ENCODE assay signal across 13 cellular contexts in genomic region chr9:121272401-121272948, GRCh38. TPM values are rescaled to one million over a fixed set of nuclear protein-coding genes. Genes with fewer than 3 reads are reported as not detected.
DNase-seq lines count a peak whose midpoint lies in the region; ATAC-seq and TF ChIP-seq lines count a peak whose summit lies in the region.
"Had no signal": no experiment of that assay in that cellular context is flagged by ENCODE, and none has a peak within 500 bp of the region (broad histone marks: within the 10 kb centered on the region; RNA-seq: fewer than 3 reads in every experiment).

No MANE protein-coding gene starts in this region.

- ATAC-seq in IMR-90 (ENCODE audit: low read depth), result no peak

- H3K9me3 Mint-ChIP-seq in chondrocyte (ENCODE audit: low read depth), result no peaks in the 10 kb centered on the region
- no peaks in the 10 kb centered on the region for H3K9me3 Mint-ChIP-seq in activated CD4-positive, alpha-beta memory T cell treated with anti-CD3 and anti-CD28 coated beads, Interleukin-2, amount 10 ng/mL, durations not matched to agents 7 days and 5 days
- H3K9me3 Mint-ChIP-seq: CD8-positive, alpha-beta memory T cell; endodermal cell had no signal

- no peak overlapping the region for H3K4me3 ChIP-seq in IMR-90 (ENCODE audit: insufficient read depth, low read depth, low read length)
- H3K4me3 ChIP-seq in muscle layer of duodenum (ENCODE audit: low read depth in 1 of 2, low read length in 2 of 2), result peak overlapping the region; percentile 30 to 49
- no peak overlapping the region for H3K4me3 ChIP-seq in suprapubic skin

- H2AK9ac ChIP-seq in IMR-90 (replicated peaks; ENCODE audit: low read depth, low read length, poor library complexity), result peak overlapping the region; percentile 28

- peak overlapping the region; percentile 24 for H4K5ac ChIP-seq in IMR-90 (ENCODE audit: low read depth, low read length)

- in situ Hi-C loops in IMR-90 (cut with MboI; ENCODE audit: low sequenced_read_pairs), result no loop called here

- peak overlapping the region; percentile 3 for H3K18ac ChIP-seq in IMR-90 (ENCODE audit: low read depth, low read length)

- H3K36me3 ChIP-seq in IMR-90 (ENCODE audit: control insufficient read depth, insufficient read depth, low read length) (peaks cover 2% of the 10 kb centered on the region; the same call in 1 of the 2 replicates), muscle layer of duodenum (ENCODE audit: control insufficient read depth in 1 of 2, insufficient read depth in 2 of 2, low read length in 2 of 2) (peaks cover 6 to 8% of the 10 kb centered on the region in 2 donors), suprapubic skin (no peaks in the 10 kb centered on the region)

- H3K23ac ChIP-seq in IMR-90 (ENCODE audit: low read depth, low read length), result peak overlapping the region; percentile 76

- H4K8ac ChIP-seq in IMR-90 (ENCODE audit: low read depth in 2 of 2, low read length in 2 of 2), result peak overlapping the region; percentile 38 to 50; a peak in 2 of 4 replicates

- H3K9ac ChIP-seq in IMR-90 (ENCODE audit: low read depth, low read length), result peak overlapping the region; percentile 6

- H4K91ac ChIP-seq in IMR-90 (ENCODE audit: insufficient read depth, low read depth, low read length), result peak overlapping the region; percentile 81

- peak overlapping the region; percentile 53; the same call in 1 of the 2 replicates for H2BK20ac ChIP-seq in IMR-90 (ENCODE audit: low read depth, low read length)

- H2AFZ ChIP-seq in IMR-90 (replicated peaks; ENCODE audit: low read length, poor library complexity), result peak overlapping the region; percentile 52

- H2BK15ac ChIP-seq in IMR-90 (ENCODE audit: low read depth, low read length), result peak overlapping the region; percentile 90; the same call in 2 of the 3 replicates

- TF ChIP-seq EP300 in suprapubic skin (IDR thresholded peaks at IDR 0.05), result no peak

- H2BK120ac ChIP-seq in IMR-90 (ENCODE audit: low read depth, low read length), result peak overlapping the region; percentile 89

- H2BK5ac ChIP-seq in IMR-90 (ENCODE audit: low read depth, low read length, poor library complexity, severe bottlenecking), result peak overlapping the region; percentile 77

- CTCF ChIA-PET in IMR-90 (lab: Yijun Ruan, JAX), result no interaction called here
- CTCF ChIA-PET in activated CD4-positive, alpha-beta memory T cell treated with anti-CD3 and anti-CD28 coated beads, Interleukin-2, amount 10 ng/mL, durations not matched to agents 7 days and 5 days (lab: Charles Lee), result interaction anchor here (2.0 kb wide), 1 partner anchor 8 kb away, joined by 5 read pairs; no protein-coding TSS in a partner anchor

- intact Hi-C loops in IMR-90 (cut with micrococcal nuclease), result no loop called here

- peaks cover 42 to 86% of the 10 kb centered on the region in 2 experiments for H3K79me1 ChIP-seq in IMR-90 (ENCODE audit: low read depth in 1 of 2, low read length in 2 of 2)

- no TSS peak for BruUV-seq in IMR-90 (replicated peaks; lab: Mats Ljungman, UMichigan)

- H3K27me3 Mint-ChIP-seq in chondrocyte (ENCODE audit: low read depth), result no peaks in the 10 kb centered on the region
- peaks cover 13% of the 10 kb centered on the region for H3K27me3 Mint-ChIP-seq in activated CD4-positive, alpha-beta memory T cell treated with anti-CD3 and anti-CD28 coated beads, Interleukin-2, amount 10 ng/mL, durations not matched to agents 7 days and 5 days

- H3K27ac ChIP-seq in IMR-90 (ENCODE audit: insufficient read depth, low read length) (peak overlapping the region; percentile 70), muscle layer of duodenum (ENCODE audit: low read length) (peak overlapping the region; percentile 92), suprapubic skin (peak overlapping the region; percentile 91)

- H3K4me3 Mint-ChIP-seq in chondrocyte (ENCODE audit: unreplicated experiment), result peak overlapping the region; percentile 61
- H3K4me3 Mint-ChIP-seq in activated CD4-positive, alpha-beta memory T cell treated with anti-CD3 and anti-CD28 coated beads, Interleukin-2, amount 10 ng/mL, durations not matched to agents 7 days and 5 days, result no peak overlapping the region
- H3K4me3 Mint-ChIP-seq: CD8-positive, alpha-beta memory T cell; endodermal cell had no signal

- H3K14ac ChIP-seq in IMR-90 (replicated peaks; ENCODE audit: low read depth, low read length), result peak overlapping the region; percentile 65

- WGBS in IMR-90 (ENCODE audit: extremely low coverage in 2 of 2, insufficient read length in 1 of 2), 2 experiments, result 100% methylated on average over 1 of the region's 6 CpGs; no CpG with 5 or more reads in 1 of the 2 experiments
- WGBS in suprapubic skin, result 64% methylated on average over 6 of the region's 6 CpGs

- H3K27ac Mint-ChIP-seq in chondrocyte (ENCODE audit: unreplicated experiment), result peak overlapping the region; percentile 95
- H3K27ac Mint-ChIP-seq in activated CD4-positive, alpha-beta memory T cell treated with anti-CD3 and anti-CD28 coated beads, Interleukin-2, amount 10 ng/mL, durations not matched to agents 7 days and 5 days, result no peak overlapping the region
- H3K27ac Mint-ChIP-seq: endodermal cell had no signal

- TF ChIP-seq POLR2A in IMR-90 (IDR thresholded peaks at IDR 0.05; ENCODE audit: low read depth, low read length), result no peak
- TF ChIP-seq POLR2A in suprapubic skin (IDR thresholded peaks at IDR 0.05), result no peak

- H3K4me1 Mint-ChIP-seq in chondrocyte (ENCODE audit: low read depth), result peaks cover 89% of the 10 kb centered on the region
- peaks cover 18% of the 10 kb centered on the region for H3K4me1 Mint-ChIP-seq in activated CD4-positive, alpha-beta memory T cell treated with anti-CD3 and anti-CD28 coated beads, Interleukin-2, amount 10 ng/mL, durations not matched to agents 7 days and 5 days

- TF ChIP-seq CTCF in IMR-90 (conservative IDR thresholded peaks at IDR 0.05; ENCODE audit: low read depth, low read length) (no peak), chondrocyte (IDR thresholded peaks at IDR 0.05) (no peak), suprapubic skin (IDR thresholded peaks at IDR 0.05) (no peak)

- no peak for TF ChIP-seq RAD21 in IMR-90 (IDR thresholded peaks at IDR 0.05; ENCODE audit: low read length)

- H3K4me2 ChIP-seq in IMR-90 (ENCODE audit: low read depth, low read length), result peak overlapping the region; percentile 36

- peak overlapping the region; percentile 94 for H3K4ac ChIP-seq in IMR-90 (ENCODE audit: low read depth, low read length)

- H2AK5ac ChIP-seq in IMR-90 (ENCODE audit: low read depth, low read length), result peak overlapping the region; percentile 78

- peaks cover 17% of the 10 kb centered on the region for H4K20me1 ChIP-seq in IMR-90 (ENCODE audit: insufficient read depth, low read length)

- H3K36me3 Mint-ChIP-seq in chondrocyte (ENCODE audit: low read depth), result peaks cover 3% of the 10 kb centered on the region
- H3K36me3 Mint-ChIP-seq in activated CD4-positive, alpha-beta memory T cell treated with anti-CD3 and anti-CD28 coated beads, Interleukin-2, amount 10 ng/mL, durations not matched to agents 7 days and 5 days (ENCODE audit: low read depth), result no peaks in the 10 kb centered on the region
- H3K36me3 Mint-ChIP-seq: CD8-positive, alpha-beta memory T cell had no signal

- POLR2A ChIA-PET in IMR-90 (lab: Charles Lee; ENCODE audit: unreplicated experiment), result no interaction called here
- POLR2A ChIA-PET in activated CD4-positive, alpha-beta memory T cell treated with anti-CD3 and anti-CD28 coated beads, Interleukin-2, amount 10 ng/mL, durations not matched to agents 7 days and 5 days (lab: Charles Lee), result no interaction called here

- H3K9me3 ChIP-seq in IMR-90 (ENCODE audit: control insufficient read depth, insufficient read depth, low read length) (no peaks in the 10 kb centered on the region), muscle layer of duodenum (ENCODE audit: control insufficient read depth in 1 of 2, low read length in 2 of 2) (no peaks in the 10 kb centered on the region), suprapubic skin (no peaks in the 10 kb centered on the region)

- H3K4me1 ChIP-seq in IMR-90 (ENCODE audit: control insufficient read depth, insufficient read depth, low read length), result peaks cover 35% of the 10 kb centered on the region
- H3K4me1 ChIP-seq in muscle layer of duodenum (ENCODE audit: control insufficient read depth in 1 of 2, insufficient read depth in 2 of 2, low read length in 2 of 2), result peaks cover 22 to 80% of the 10 kb centered on the region in 2 donors
- peaks cover 85% of the 10 kb centered on the region for H3K4me1 ChIP-seq in suprapubic skin

- dilution Hi-C loops in IMR-90 (cut with HindIII; ENCODE audit: low sequenced_read_pairs, unreplicated experiment), result no loop called here

- H3K27me3 ChIP-seq in IMR-90 (ENCODE audit: control insufficient read depth, insufficient read depth, low read length) (no peaks in the 10 kb centered on the region), muscle layer of duodenum (ENCODE audit: low read depth, low read length) (no peaks in the 10 kb centered on the region), suprapubic skin (no peaks in the 10 kb centered on the region)

- DNase-seq in IMR-90 (no peak), chondrocyte (ENCODE audit: low spot score) (no peak), suprapubic skin (ENCODE audit: low spot score in 2 of 2) (no peak), SW480 (ENCODE audit: low spot score) (no peak), T-helper 1 cell (no peak)
- no peak for DNase-seq in activated CD4-positive, alpha-beta memory T cell treated with anti-CD3 and anti-CD28 coated beads, Interleukin-2, amount 10 ng/mL, durations not matched to agents 7 days and 5 days
- DNase-seq in activated CD8-positive, alpha-beta memory T cell treated with anti-CD3 and anti-CD28 coated beads, Interleukin-2, amount 50 U/mL, for 4 hours, result no peak
- DNase-seq: amniotic stem cell; CD8-positive, alpha-beta memory T cell; endodermal cell; NCI-H1048; NCI-H446 had no signal

- peaks cover 30% of the 10 kb centered on the region for H3K9me1 ChIP-seq in IMR-90 (ENCODE audit: insufficient read depth, low read length)

- peak overlapping the region; percentile 49; the same call in 1 of the 2 replicates for H3K56ac ChIP-seq in IMR-90 (ENCODE audit: extremely low read depth, insufficient read depth, low read length)

TF ChIP-seq in IMR-90, 13 proteins besides CTCF, POLR2A, EP300 and RAD21 (continues in another document):
- TF ChIP-seq MAZ (IDR thresholded peaks at IDR 0.05; ENCODE audit: borderline replicate concordance, low read depth, low read length), result no peak
- no peak for TF ChIP-seq RCOR1 (IDR thresholded peaks at IDR 0.05; ENCODE audit: insufficient replicate concordance, low read length)
- no peak for TF ChIP-seq NFE2L2 (IDR thresholded peaks at IDR 0.05; ENCODE audit: low read depth, low read length)

RNA-seq across cellular contexts. Expression of gene GSN, which starts 4.5 kb away (rescaled TPM):
- total RNA-seq in IMR-90 (2012; rRNA removed), result 461 and 547 TPM in 2 replicates
- 482 and 495 TPM in 2 replicates for polyA plus RNA-seq in IMR-90 (2012; rRNA removed)
- 396 and 740 TPM in 2 replicates for polyA plus RNA-seq in IMR-90 (2012; cell fraction: cytosol; rRNA removed)
- polyA plus RNA-seq in IMR-90 (2012; cell fraction: nucleus; rRNA removed; ENCODE audit: low replicate concordance), result 382 and 609 TPM in 2 replicates
- total RNA-seq in chondrocyte, result 260 to 291 TPM (median 290 TPM) in 3 replicates
- total RNA-seq in suprapubic skin, result 100 to 1,000 TPM; 681 to 944 (median 771) TPM
- total RNA-seq in activated CD4-positive, alpha-beta memory T cell treated with anti-CD3 and anti-CD28 coated beads, Interleukin-2, amount 10 ng/mL, durations not matched to agents 7 days and 5 days, result 1 to 10 TPM; 5.8 to 6.0 TPM

Comparison
In these comparisons a context has a peak if more than half of its experiments do, and no peak if none do; other contexts are left out.
1. H3K4me3 ChIP-seq: peak in muscle layer of duodenum (2 of 2); none in IMR-90 (single experiment) and suprapubic skin (single experiment).
2. RNA of gene GSN, which starts 4.5 kb away (total RNA-seq): 681 to 944 TPM in suprapubic skin, 461 to 547 TPM in IMR-90 and 260 to 291 TPM in chondrocyte; 5.8 to 6.0 TPM in activated CD4-positive, alpha-beta memory T cell treated with anti-CD3 and anti-CD28 coated beads, Interleukin-2, amount 10 ng/mL, durations not matched to agents 7 days and 5 days; every median in the first group is over 10 times any median in the second.
3. Peak in every context shown above with its lines, with median percentiles within 50 percentile points of each other: H3K27ac ChIP-seq.